Comparison of ENCODE assay signal across 7 cellular contexts in the genomic region with DNA sequence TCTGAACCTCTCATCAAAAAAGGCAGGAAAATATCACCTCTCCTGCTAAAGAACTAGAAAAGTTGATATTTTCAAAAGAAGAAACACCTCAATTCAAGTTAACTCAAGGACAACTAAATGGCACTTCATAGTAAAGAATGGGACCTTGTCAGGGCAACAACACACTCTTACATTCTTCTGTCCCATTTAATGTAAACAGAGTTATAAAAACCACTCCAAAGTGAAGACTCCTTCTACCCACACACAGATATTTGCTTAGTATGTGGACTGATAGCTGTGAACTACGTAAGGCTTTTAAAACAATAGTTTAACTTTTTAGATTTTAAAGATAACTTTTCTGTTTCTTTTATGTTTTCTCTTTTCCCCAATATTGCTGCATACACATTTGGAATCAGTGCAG.
"Had no signal": no experiment of that assay in that cellular context is flagged by ENCODE, and none has a peak within 500 bp of the region (broad histone marks: within the 10 kb centered on the region; RNA-seq: fewer than 3 reads in every experiment).

No MANE protein-coding gene starts in this region.

- ATAC-seq: GM12878 had no signal

- H3K4me3 ChIP-seq: GM12878 had no signal

- DNase-seq: GDM1, GF-D8 had no signal

- FAIRE-seq: G401.6, GM12878, GM12892, GM18507, GM19239 had no signal
